Comparison of ENCODE assay signal across 1 cellular context in genomic region chr12:123089631-123090353, GRCh38.
TF ChIP-seq lines count a peak whose summit lies in the region.

No MANE protein-coding gene starts in this region.

TF ChIP-seq in HepG2, 621 proteins besides CTCF, POLR2A, EP300 and RAD21 (continued from another document):
- no peak for TF ChIP-seq USF2 (IDR thresholded peaks at IDR 0.05; ENCODE audit: low read depth, low read length)
- no peak for TF ChIP-seq USF2 (CRISPR knock-in tag; IDR thresholded peaks at IDR 0.05; ENCODE audit: borderline replicate concordance)
- TF ChIP-seq JUND (CRISPR knock-in tag; IDR thresholded peaks at IDR 0.05): peak; percentile 35; the same call in 1 of the 2 replicates
- peak; percentile 29 for TF ChIP-seq XRCC5 (optimal IDR thresholded peaks at IDR 0.05; ENCODE audit: low read length)
- no peak for TF ChIP-seq TRIM22 (IDR thresholded peaks at IDR 0.05)
- peak; percentile 33; the same call in 1 of the 3 replicates for TF ChIP-seq MXI1 (IDR thresholded peaks at IDR 0.05; ENCODE audit: borderline replicate concordance, low read depth, low read length)
- TF ChIP-seq ARID4A (CRISPR knock-in tag; IDR thresholded peaks at IDR 0.05; ENCODE audit: borderline replicate concordance): no peak
- no peak for TF ChIP-seq ZNF513 (CRISPR knock-in tag; conservative IDR thresholded peaks at IDR 0.05)
- TF ChIP-seq ZBTB43 (CRISPR knock-in tag; conservative IDR thresholded peaks at IDR 0.05): peak; percentile 54; the same call in 1 of the 2 replicates
- peak; percentile 65 for TF ChIP-seq SAP130 (CRISPR knock-in tag; IDR thresholded peaks at IDR 0.05; ENCODE audit: low read depth)
- peak; percentile 37 for TF ChIP-seq ZFY (CRISPR knock-in tag; IDR thresholded peaks at IDR 0.05)
- no peak for TF ChIP-seq RFXAP (CRISPR knock-in tag; IDR thresholded peaks at IDR 0.05; ENCODE audit: borderline replicate concordance)
- peak; percentile 47 for TF ChIP-seq MED1 (CRISPR knock-in tag; IDR thresholded peaks at IDR 0.05)
- TF ChIP-seq ZNF737 (CRISPR knock-in tag; IDR thresholded peaks at IDR 0.05; ENCODE audit: borderline replicate concordance): no peak
- TF ChIP-seq PAF1 (CRISPR knock-in tag; IDR thresholded peaks at IDR 0.05): no peak
- TF ChIP-seq GATAD2A (CRISPR knock-in tag; IDR thresholded peaks at IDR 0.05): peak; percentile 65; the same call in 1 of the 2 replicates
- TF ChIP-seq DPF2 (CRISPR knock-in tag; IDR thresholded peaks at IDR 0.05; ENCODE audit: borderline replicate concordance, low read depth): peak; percentile 57; the same call in 1 of the 2 replicates
- TF ChIP-seq PRPF4 (IDR thresholded peaks at IDR 0.05; ENCODE audit: low read depth, low read length, poor library complexity, severe bottlenecking): no peak
- no peak for TF ChIP-seq TBX2 (CRISPR knock-in tag; IDR thresholded peaks at IDR 0.05; ENCODE audit: borderline replicate concordance)
- no peak for TF ChIP-seq ZNF138 (CRISPR knock-in tag; IDR thresholded peaks at IDR 0.05; ENCODE audit: low read depth)
- TF ChIP-seq ZKSCAN8 (CRISPR knock-in tag; IDR thresholded peaks at IDR 0.05; ENCODE audit: borderline replicate concordance): peak; percentile 60; the same call in 1 of the 2 replicates
- TF ChIP-seq ZNF350 (CRISPR knock-in tag; IDR thresholded peaks at IDR 0.05; ENCODE audit: borderline replicate concordance, low read depth): no peak
- no peak for TF ChIP-seq ZNF670 (CRISPR knock-in tag; IDR thresholded peaks at IDR 0.05; ENCODE audit: borderline replicate concordance)
- TF ChIP-seq ZNF468 (CRISPR knock-in tag; IDR thresholded peaks at IDR 0.05): no peak
- peak; percentile 95 for TF ChIP-seq ZNF644 (CRISPR knock-in tag; IDR thresholded peaks at IDR 0.05; ENCODE audit: low read depth)
- no peak for TF ChIP-seq ZNF292 (CRISPR knock-in tag; IDR thresholded peaks at IDR 0.05; ENCODE audit: borderline replicate concordance, low read depth)
- no peak for TF ChIP-seq REPIN1 (CRISPR knock-in tag; IDR thresholded peaks at IDR 0.05; ENCODE audit: borderline replicate concordance, low read depth)
- no peak for TF ChIP-seq SOX13 (IDR thresholded peaks at IDR 0.05)
- TF ChIP-seq SOX13 (CRISPR knock-in tag; conservative IDR thresholded peaks at IDR 0.05 in 1 of 2, IDR thresholded peaks at IDR 0.05 in 1 of 2): 0 out of 4 replicates have a peak, but pooled peaks of 1 of the 2 experiments have one; percentile 8
- TF ChIP-seq ZNF431 (CRISPR knock-in tag; IDR thresholded peaks at IDR 0.05; ENCODE audit: borderline replicate concordance, low read depth): no peak
- no peak for TF ChIP-seq CBX2 (IDR thresholded peaks at IDR 0.05; ENCODE audit: low read depth, low read length)
- TF ChIP-seq CBX2 (CRISPR knock-in tag; IDR thresholded peaks at IDR 0.05; ENCODE audit: low read depth): no peak
- peak; percentile 57 for TF ChIP-seq ZEB1 (IDR thresholded peaks at IDR 0.05; ENCODE audit: insufficient replicate concordance, low read depth)
- TF ChIP-seq MEIS2 (CRISPR knock-in tag; IDR thresholded peaks at IDR 0.05): 0 out of 2 replicates have a peak, but pooled peaks have one; percentile 18
- peak; percentile 42; the same call in 1 of the 2 replicates for TF ChIP-seq HNF4G (IDR thresholded peaks at IDR 0.05; ENCODE audit: borderline replicate concordance, low read depth, low read length)
- TF ChIP-seq HNF4G (CRISPR knock-in tag; IDR thresholded peaks at IDR 0.05; ENCODE audit: borderline replicate concordance, low read depth): no peak
- TF ChIP-seq DR1 (CRISPR knock-in tag; IDR thresholded peaks at IDR 0.05): no peak
- TF ChIP-seq FOSL1 (CRISPR knock-in tag; IDR thresholded peaks at IDR 0.05; ENCODE audit: borderline replicate concordance): peak; percentile 72
- no peak for TF ChIP-seq LRRFIP1 (CRISPR knock-in tag; conservative IDR thresholded peaks at IDR 0.05)
- TF ChIP-seq RXRB (CRISPR knock-in tag; IDR thresholded peaks at IDR 0.05; ENCODE audit: borderline replicate concordance): peak; percentile 34; the same call in 1 of the 2 replicates
- no peak for TF ChIP-seq NFATC3 (CRISPR knock-in tag; IDR thresholded peaks at IDR 0.05)
- TF ChIP-seq FOSL2 (CRISPR knock-in tag; IDR thresholded peaks at IDR 0.05): peak; percentile 97
- peak; percentile 39; the same call in 1 of the 2 replicates for TF ChIP-seq HOMEZ (CRISPR knock-in tag; IDR thresholded peaks at IDR 0.05; ENCODE audit: low read depth)
- no peak for TF ChIP-seq ZFP41 (CRISPR knock-in tag; IDR thresholded peaks at IDR 0.05; ENCODE audit: borderline replicate concordance)
- TF ChIP-seq NFYB (CRISPR knock-in tag; IDR thresholded peaks at IDR 0.05): peak; percentile 35; the same call in 1 of the 2 replicates
- no peak for TF ChIP-seq ZNF891 (CRISPR knock-in tag; IDR thresholded peaks at IDR 0.05)
- TF ChIP-seq FUBP1 (CRISPR knock-in tag; IDR thresholded peaks at IDR 0.05; ENCODE audit: borderline replicate concordance): no peak
- TF ChIP-seq NFYC (CRISPR knock-in tag; IDR thresholded peaks at IDR 0.05): peak; percentile 36; the same call in 1 of the 2 replicates
- no peak for TF ChIP-seq DNMT1 (CRISPR knock-in tag; IDR thresholded peaks at IDR 0.05)
- TF ChIP-seq ZNF33B (CRISPR knock-in tag; IDR thresholded peaks at IDR 0.05): no peak
